ENCODE assay signal across 8 cellular contexts in genomic region chr10:11016959-11017574, GRCh38.
DNase-seq lines count a peak whose midpoint lies in the region; ATAC-seq, FAIRE-seq and TF ChIP-seq lines count a peak whose summit lies in the region.
"Had no signal": no experiment of that assay in that cellular context is flagged by ENCODE, and none has a peak within 500 bp of the region (broad histone marks: within the 10 kb centered on the region; RNA-seq: fewer than 3 reads in every experiment).

No MANE protein-coding gene starts in this region.

- peak overlapping the region; percentile 84 for H3K27ac ChIP-seq in HUES48 (ENCODE audit: low read depth, low read length)
- H3K27ac ChIP-seq: SJSA1 had no signal

- H3K9ac ChIP-seq in HUES48 (ENCODE audit: low read depth, low read length) = peak overlapping the region; percentile 42

- H3K36me3 ChIP-seq in HUES48 (ENCODE audit: control insufficient read depth, insufficient read depth, low read length) = no peaks in the 10 kb centered on the region
- H3K36me3 ChIP-seq: SJSA1 had no signal

- no peak for FAIRE-seq in HTR-8/SVneo (lab: Jason Lieb, UNC)

- H3K36me3 Mint-ChIP-seq in effector memory CD8-positive, alpha-beta T cell (ENCODE audit: insufficient read depth) = no peaks in the 10 kb centered on the region
- H3K36me3 Mint-ChIP-seq in nephron progenitor cell (ENCODE audit: low read depth) = no peaks in the 10 kb centered on the region

- TF ChIP-seq CTCF in nephron progenitor cell (IDR thresholded peaks at IDR 0.05) = no peak

- peak overlapping the region; percentile 84 for H3K4me3 ChIP-seq in HUES48 (ENCODE audit: low read depth, low read length)
- H3K4me3 ChIP-seq: SJSA1 had no signal

- peak overlapping the region; percentile 58 to 67 for H3K4me3 Mint-ChIP-seq in effector memory CD8-positive, alpha-beta T cell
- peak overlapping the region; percentile 85 for H3K4me3 Mint-ChIP-seq in nephron progenitor cell

- ATAC-seq in GM21360 (IDR thresholded peaks at IDR 0.05; ENCODE audit: unreplicated experiment) (peak; percentile 36), HG02798 (IDR thresholded peaks at IDR 0.05; ENCODE audit: poor library complexity, unreplicated experiment) (no peak)
- peak; percentile 21 for ATAC-seq in effector memory CD8-positive, alpha-beta T cell (replicated peaks)

- H3K27me3 ChIP-seq in HUES48 (ENCODE audit: control insufficient read depth, insufficient read depth, low read length) = peaks cover 38% of the 10 kb centered on the region

- H3K27me3 Mint-ChIP-seq in effector memory CD8-positive, alpha-beta T cell = peaks cover 68% of the 10 kb centered on the region in 2 donors
- peaks cover 66% of the 10 kb centered on the region for H3K27me3 Mint-ChIP-seq in nephron progenitor cell (ENCODE audit: low read depth, poor library complexity)

- DNase-seq in effector memory CD8-positive, alpha-beta T cell = no peak
- DNase-seq in nephron progenitor cell (no peak), HTR-8/SVneo (ENCODE audit: insufficient read length, low spot score) (no peak), NCI-H2227 treated with DMSO at 0.1 percent for 48 hours (lab: John Stamatoyannopoulos, UW) (no peak)

- peaks cover 46% of the 10 kb centered on the region for H3K4me1 ChIP-seq in HUES48 (ENCODE audit: control insufficient read depth, insufficient read depth, low read length)

- H3K27ac Mint-ChIP-seq in effector memory CD8-positive, alpha-beta T cell = peak overlapping the region in 1 of 2 donors; percentile 22
- no peak overlapping the region for H3K27ac Mint-ChIP-seq in nephron progenitor cell

- H3K9me3 Mint-ChIP-seq in effector memory CD8-positive, alpha-beta T cell = no peaks in the 10 kb centered on the region
- no peaks in the 10 kb centered on the region for H3K9me3 Mint-ChIP-seq in nephron progenitor cell

- H3K9me3 ChIP-seq in HUES48 (ENCODE audit: control insufficient read depth, insufficient read depth, low read length) = no peaks in the 10 kb centered on the region

- H3K4me1 Mint-ChIP-seq in effector memory CD8-positive, alpha-beta T cell (ENCODE audit: low read depth in 2 of 2) = peaks cover 6% of the 10 kb centered on the region in 2 donors
- H3K4me1 Mint-ChIP-seq in nephron progenitor cell = peaks cover 47% of the 10 kb centered on the region
